In the genomic region with DNA sequence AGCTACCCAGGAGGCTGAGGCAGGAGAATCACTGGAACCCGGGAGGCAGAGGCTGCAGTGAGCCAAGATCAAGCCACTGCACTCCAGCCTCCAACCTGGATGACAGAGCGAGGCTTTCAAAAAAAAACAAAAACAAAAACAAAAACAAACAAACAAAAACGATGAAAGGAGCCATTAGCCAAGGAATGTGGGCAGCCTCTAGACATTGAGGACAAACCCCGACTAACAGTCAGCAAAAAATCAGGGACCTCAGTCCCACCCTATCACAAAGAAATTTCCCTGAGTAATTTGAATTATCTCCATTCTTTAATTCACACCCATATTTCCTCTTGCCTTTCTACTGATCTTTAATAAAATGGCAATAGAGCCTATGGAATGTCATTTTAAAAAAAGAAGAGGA, we compare ENCODE assay signal across 11 cellular contexts.
A peak's percentile ranks its signal among the peaks of the same experiment; 100 is the strongest.
DNase-seq lines count a peak whose midpoint lies in the region; ATAC-seq and TF ChIP-seq lines count a peak whose summit lies in the region.
"Had no signal": no experiment of that assay in that cellular context is flagged by ENCODE, and none has a peak within 500 bp of the region (broad histone marks: within the 10 kb centered on the region; RNA-seq: fewer than 3 reads in every experiment).

No MANE protein-coding gene starts in this region.

- TF ChIP-seq CTCF in transverse colon (IDR thresholded peaks at IDR 0.05), result no peak

- peaks cover 30% of the 10 kb centered on the region for H3K4me1 Mint-ChIP-seq in activated naive CD4-positive, alpha-beta T cell treated with anti-CD3 and anti-CD28 coated beads, Interleukin-2, amount 10 ng/mL, durations not matched to agents 7 days and 5 days
- peaks cover 40% of the 10 kb centered on the region for H3K4me1 Mint-ChIP-seq in activated naive CD8-positive, alpha-beta T cell treated with anti-CD3 and anti-CD28 coated beads for 36 hours

- TF ChIP-seq EP300 in transverse colon (IDR thresholded peaks at IDR 0.05; ENCODE audit: low read depth), result no peak

- no peak for TF ChIP-seq POLR2A in transverse colon (IDR thresholded peaks at IDR 0.05)

- peak overlapping the region; percentile 99 for H3K27ac ChIP-seq in mesodermal cell (ENCODE audit: low read depth, low read length, severe bottlenecking)
- H3K27ac ChIP-seq in transverse colon, result peak overlapping the region in 3 of 4 donors; percentile 25 to 38 (median 35)

- in situ Hi-C loops in transverse colon (cut with MboI; ENCODE audit: low pct_ligation_motif_present in 1 of 4, low pct_unique_long_range_greater_than_20kb in 1 of 4, low sequenced_read_pairs in 3 of 4), result no loop called here

- H3K4me1 ChIP-seq in mesodermal cell (ENCODE audit: control insufficient read depth, insufficient read depth, low read length, poor library complexity, severe bottlenecking) (peaks cover 23% of the 10 kb centered on the region), transverse colon (no peaks in the 10 kb centered on the region)

- H3K27me3 Mint-ChIP-seq in activated naive CD4-positive, alpha-beta T cell treated with anti-CD3 and anti-CD28 coated beads, Interleukin-2, amount 10 ng/mL, durations not matched to agents 7 days and 5 days, result no peaks in the 10 kb centered on the region
- no peaks in the 10 kb centered on the region for H3K27me3 Mint-ChIP-seq in activated naive CD8-positive, alpha-beta T cell treated with anti-CD3 and anti-CD28 coated beads for 36 hours

- H3K9me3 Mint-ChIP-seq in activated naive CD4-positive, alpha-beta T cell treated with anti-CD3 and anti-CD28 coated beads, Interleukin-2, amount 10 ng/mL, durations not matched to agents 7 days and 5 days, result peaks cover under 1% of the 10 kb centered on the region
- peaks cover 5% of the 10 kb centered on the region for H3K9me3 Mint-ChIP-seq in activated naive CD8-positive, alpha-beta T cell treated with anti-CD3 and anti-CD28 coated beads for 36 hours

- CTCF ChIA-PET in activated naive CD4-positive, alpha-beta T cell treated with anti-CD3 and anti-CD28 coated beads, Interleukin-2, amount 10 ng/mL, durations not matched to agents 7 days and 5 days (lab: Charles Lee), result interaction anchor here (0.6 to 1.0 kb wide), 2 partner anchors 15 to 53 kb away, joined by 3 read pairs; no protein-coding TSS in a partner anchor

- H3K27me3 ChIP-seq in transverse colon, result no peaks in the 10 kb centered on the region

- no peak for ATAC-seq in HG02884 (IDR thresholded peaks at IDR 0.05; ENCODE audit: unreplicated experiment)

- peaks cover 35% of the 10 kb centered on the region for H3K36me3 Mint-ChIP-seq in activated naive CD4-positive, alpha-beta T cell treated with anti-CD3 and anti-CD28 coated beads, Interleukin-2, amount 10 ng/mL, durations not matched to agents 7 days and 5 days
- peaks cover 31% of the 10 kb centered on the region for H3K36me3 Mint-ChIP-seq in activated naive CD8-positive, alpha-beta T cell treated with anti-CD3 and anti-CD28 coated beads for 36 hours

- H3K4me3 ChIP-seq in mesodermal cell (ENCODE audit: extremely low read depth, insufficient read depth, low read length, poor library complexity, severe bottlenecking), result no peak overlapping the region
- no peak overlapping the region for H3K4me3 ChIP-seq in transverse colon

- H3K4me3 Mint-ChIP-seq in activated naive CD4-positive, alpha-beta T cell treated with anti-CD3 and anti-CD28 coated beads, Interleukin-2, amount 10 ng/mL, durations not matched to agents 7 days and 5 days, result no peak overlapping the region
- peak overlapping the region; percentile 43 for H3K4me3 Mint-ChIP-seq in activated naive CD8-positive, alpha-beta T cell treated with anti-CD3 and anti-CD28 coated beads for 36 hours

- no peak for DNase-seq in activated naive CD4-positive, alpha-beta T cell treated with anti-CD3 and anti-CD28 coated beads, Interleukin-2, amount 10 ng/mL, durations not matched to agents 7 days and 5 days
- DNase-seq in activated naive CD4-positive, alpha-beta T cell treated with Interleukin-2 at 50 U/mL for 16 hours, result no peak
- DNase-seq in activated naive CD8-positive, alpha-beta T cell treated with anti-CD3 and anti-CD28 coated beads for 36 hours, result no peak
- DNase-seq in transverse colon (no peak), NCI-H1105 (lab: John Stamatoyannopoulos, UW) (no peak), DMS79 treated with DMSO at 0.1 percent for 48 hours (lab: John Stamatoyannopoulos, UW) (no peak)
- DNase-seq: effector memory CD4-positive, alpha-beta T cell; NCI-H2171 treated with DMSO at 0.1 percent for 48 hours; RPMI8226 had no signal

- intact Hi-C loops in transverse colon (cut with DNase I; ENCODE audit: low total_unique reads), result no loop called here

- H3K36me3 ChIP-seq in mesodermal cell (ENCODE audit: control insufficient read depth, insufficient read depth, low read length), result peaks cover 19% of the 10 kb centered on the region
- H3K36me3 ChIP-seq in transverse colon, result peaks cover 0 to 10% (median 0%) of the 10 kb centered on the region in 4 donors

- peaks cover 5% of the 10 kb centered on the region for H3K9me3 ChIP-seq in mesodermal cell (ENCODE audit: control insufficient read depth, low read length)
- H3K9me3 ChIP-seq in transverse colon, result peaks cover 0 to under 1% of the 10 kb centered on the region in 2 donors

- WGBS in mesodermal cell (ENCODE audit: insufficient coverage in 2 of 2), 2 experiments, result 54 to 70% methylated on average over 3 of the region's 4 CpGs
- 76 to 82% methylated on average over 2 to 4 of the region's 4 CpGs for WGBS in transverse colon (ENCODE audit: low coverage in 1 of 2), 2 donors

- peak overlapping the region; percentile 85 for H3K27ac Mint-ChIP-seq in activated naive CD4-positive, alpha-beta T cell treated with anti-CD3 and anti-CD28 coated beads, Interleukin-2, amount 10 ng/mL, durations not matched to agents 7 days and 5 days
- peak overlapping the region; percentile 93 for H3K27ac Mint-ChIP-seq in activated naive CD8-positive, alpha-beta T cell treated with anti-CD3 and anti-CD28 coated beads for 36 hours
